ENCODE assay signal across 1 cellular context in the genomic region with DNA sequence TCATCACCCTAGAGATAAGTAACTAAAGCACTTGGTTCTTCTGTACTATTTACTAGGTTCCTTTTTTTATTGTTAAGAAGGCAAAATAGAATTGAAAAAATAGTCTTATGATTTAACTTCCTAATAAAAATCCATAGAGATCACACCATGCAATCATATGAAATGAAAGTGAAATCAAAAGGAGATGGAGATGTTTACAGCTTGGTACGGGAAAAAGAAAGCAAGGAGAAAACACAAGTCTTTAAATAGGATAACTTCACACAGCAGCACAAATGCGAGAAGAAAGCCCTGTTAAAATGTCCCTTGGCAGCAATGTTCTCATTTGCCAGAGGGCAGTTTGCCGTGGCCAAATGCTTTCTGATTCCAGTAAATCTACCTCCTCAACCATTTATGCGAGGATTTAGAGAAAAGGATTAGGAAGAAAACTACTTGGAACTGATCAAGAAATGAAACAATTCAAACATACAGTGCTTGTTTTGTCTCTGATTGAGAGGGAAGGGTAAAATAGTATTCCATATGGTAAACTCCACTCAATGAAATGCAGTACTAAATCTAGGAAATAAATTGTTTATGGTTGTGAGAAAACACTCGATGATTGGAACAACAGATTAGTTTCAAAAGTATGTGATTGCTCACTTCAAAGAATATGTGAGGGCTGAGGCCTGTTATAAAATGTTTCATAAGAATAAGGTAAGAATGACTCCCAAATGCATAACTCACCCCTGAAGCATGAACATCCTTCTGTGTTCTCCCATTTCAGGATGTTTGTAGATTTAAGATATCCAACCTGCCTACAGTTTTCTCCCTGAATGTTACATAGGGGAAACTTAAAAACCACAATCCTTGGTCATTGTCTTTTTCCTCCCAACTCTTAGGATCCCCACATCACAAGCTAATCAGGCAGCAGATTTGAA.
TF ChIP-seq lines count a peak whose summit lies in the region.

No MANE protein-coding gene starts in this region.

TF ChIP-seq in H1, 55 proteins besides CTCF, POLR2A, EP300 and RAD21 (continued from another document):
- TF ChIP-seq, protein P1, sequence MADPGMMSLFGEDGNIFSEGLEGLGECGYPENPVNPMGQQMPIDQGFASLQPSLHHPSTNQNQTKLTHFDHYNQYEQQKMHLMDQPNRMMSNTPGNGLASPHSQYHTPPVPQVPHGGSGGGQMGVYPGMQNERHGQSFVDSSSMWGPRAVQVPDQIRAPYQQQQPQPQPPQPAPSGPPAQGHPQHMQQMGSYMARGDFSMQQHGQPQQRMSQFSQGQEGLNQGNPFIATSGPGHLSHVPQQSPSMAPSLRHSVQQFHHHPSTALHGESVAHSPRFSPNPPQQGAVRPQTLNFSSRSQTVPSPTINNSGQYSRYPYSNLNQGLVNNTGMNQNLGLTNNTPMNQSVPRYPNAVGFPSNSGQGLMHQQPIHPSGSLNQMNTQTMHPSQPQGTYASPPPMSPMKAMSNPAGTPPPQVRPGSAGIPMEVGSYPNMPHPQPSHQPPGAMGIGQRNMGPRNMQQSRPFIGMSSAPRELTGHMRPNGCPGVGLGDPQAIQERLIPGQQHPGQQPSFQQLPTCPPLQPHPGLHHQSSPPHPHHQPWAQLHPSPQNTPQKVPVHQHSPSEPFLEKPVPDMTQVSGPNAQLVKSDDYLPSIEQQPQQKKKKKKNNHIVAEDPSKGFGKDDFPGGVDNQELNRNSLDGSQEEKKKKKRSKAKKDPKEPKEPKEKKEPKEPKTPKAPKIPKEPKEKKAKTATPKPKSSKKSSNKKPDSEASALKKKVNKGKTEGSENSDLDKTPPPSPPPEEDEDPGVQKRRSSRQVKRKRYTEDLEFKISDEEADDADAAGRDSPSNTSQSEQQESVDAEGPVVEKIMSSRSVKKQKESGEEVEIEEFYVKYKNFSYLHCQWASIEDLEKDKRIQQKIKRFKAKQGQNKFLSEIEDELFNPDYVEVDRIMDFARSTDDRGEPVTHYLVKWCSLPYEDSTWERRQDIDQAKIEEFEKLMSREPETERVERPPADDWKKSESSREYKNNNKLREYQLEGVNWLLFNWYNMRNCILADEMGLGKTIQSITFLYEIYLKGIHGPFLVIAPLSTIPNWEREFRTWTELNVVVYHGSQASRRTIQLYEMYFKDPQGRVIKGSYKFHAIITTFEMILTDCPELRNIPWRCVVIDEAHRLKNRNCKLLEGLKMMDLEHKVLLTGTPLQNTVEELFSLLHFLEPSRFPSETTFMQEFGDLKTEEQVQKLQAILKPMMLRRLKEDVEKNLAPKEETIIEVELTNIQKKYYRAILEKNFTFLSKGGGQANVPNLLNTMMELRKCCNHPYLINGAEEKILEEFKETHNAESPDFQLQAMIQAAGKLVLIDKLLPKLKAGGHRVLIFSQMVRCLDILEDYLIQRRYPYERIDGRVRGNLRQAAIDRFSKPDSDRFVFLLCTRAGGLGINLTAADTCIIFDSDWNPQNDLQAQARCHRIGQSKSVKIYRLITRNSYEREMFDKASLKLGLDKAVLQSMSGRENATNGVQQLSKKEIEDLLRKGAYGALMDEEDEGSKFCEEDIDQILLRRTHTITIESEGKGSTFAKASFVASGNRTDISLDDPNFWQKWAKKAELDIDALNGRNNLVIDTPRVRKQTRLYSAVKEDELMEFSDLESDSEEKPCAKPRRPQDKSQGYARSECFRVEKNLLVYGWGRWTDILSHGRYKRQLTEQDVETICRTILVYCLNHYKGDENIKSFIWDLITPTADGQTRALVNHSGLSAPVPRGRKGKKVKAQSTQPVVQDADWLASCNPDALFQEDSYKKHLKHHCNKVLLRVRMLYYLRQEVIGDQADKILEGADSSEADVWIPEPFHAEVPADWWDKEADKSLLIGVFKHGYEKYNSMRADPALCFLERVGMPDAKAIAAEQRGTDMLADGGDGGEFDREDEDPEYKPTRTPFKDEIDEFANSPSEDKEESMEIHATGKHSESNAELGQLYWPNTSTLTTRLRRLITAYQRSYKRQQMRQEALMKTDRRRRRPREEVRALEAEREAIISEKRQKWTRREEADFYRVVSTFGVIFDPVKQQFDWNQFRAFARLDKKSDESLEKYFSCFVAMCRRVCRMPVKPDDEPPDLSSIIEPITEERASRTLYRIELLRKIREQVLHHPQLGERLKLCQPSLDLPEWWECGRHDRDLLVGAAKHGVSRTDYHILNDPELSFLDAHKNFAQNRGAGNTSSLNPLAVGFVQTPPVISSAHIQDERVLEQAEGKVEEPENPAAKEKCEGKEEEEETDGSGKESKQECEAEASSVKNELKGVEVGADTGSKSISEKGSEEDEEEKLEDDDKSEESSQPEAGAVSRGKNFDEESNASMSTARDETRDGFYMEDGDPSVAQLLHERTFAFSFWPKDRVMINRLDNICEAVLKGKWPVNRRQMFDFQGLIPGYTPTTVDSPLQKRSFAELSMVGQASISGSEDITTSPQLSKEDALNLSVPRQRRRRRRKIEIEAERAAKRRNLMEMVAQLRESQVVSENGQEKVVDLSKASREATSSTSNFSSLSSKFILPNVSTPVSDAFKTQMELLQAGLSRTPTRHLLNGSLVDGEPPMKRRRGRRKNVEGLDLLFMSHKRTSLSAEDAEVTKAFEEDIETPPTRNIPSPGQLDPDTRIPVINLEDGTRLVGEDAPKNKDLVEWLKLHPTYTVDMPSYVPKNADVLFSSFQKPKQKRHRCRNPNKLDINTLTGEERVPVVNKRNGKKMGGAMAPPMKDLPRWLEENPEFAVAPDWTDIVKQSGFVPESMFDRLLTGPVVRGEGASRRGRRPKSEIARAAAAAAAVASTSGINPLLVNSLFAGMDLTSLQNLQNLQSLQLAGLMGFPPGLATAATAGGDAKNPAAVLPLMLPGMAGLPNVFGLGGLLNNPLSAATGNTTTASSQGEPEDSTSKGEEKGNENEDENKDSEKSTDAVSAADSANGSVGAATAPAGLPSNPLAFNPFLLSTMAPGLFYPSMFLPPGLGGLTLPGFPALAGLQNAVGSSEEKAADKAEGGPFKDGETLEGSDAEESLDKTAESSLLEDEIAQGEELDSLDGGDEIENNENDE (IDR thresholded peaks at IDR 0.05; ENCODE audit: insufficient replicate concordance, low read length), result no peak
- TF ChIP-seq, protein P2, sequence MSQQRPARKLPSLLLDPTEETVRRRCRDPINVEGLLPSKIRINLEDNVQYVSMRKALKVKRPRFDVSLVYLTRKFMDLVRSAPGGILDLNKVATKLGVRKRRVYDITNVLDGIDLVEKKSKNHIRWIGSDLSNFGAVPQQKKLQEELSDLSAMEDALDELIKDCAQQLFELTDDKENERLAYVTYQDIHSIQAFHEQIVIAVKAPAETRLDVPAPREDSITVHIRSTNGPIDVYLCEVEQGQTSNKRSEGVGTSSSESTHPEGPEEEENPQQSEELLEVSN (IDR thresholded peaks at IDR 0.05), result no peak
TF ChIP-seq in H1: peak in this region for 0.
